ENCODE assay signal across 23 cellular contexts in genomic region chr7:108722561-108722960, GRCh38.
A peak's percentile ranks its signal among the peaks of the same experiment; 100 is the strongest.
DNase-seq lines count a peak whose midpoint lies in the region; ATAC-seq, FAIRE-seq and TF ChIP-seq lines count a peak whose summit lies in the region.
"Had no signal": no experiment of that assay in that cellular context is flagged by ENCODE, and none has a peak within 500 bp of the region (broad histone marks: within the 10 kb centered on the region; RNA-seq: fewer than 3 reads in every experiment).

No MANE protein-coding gene starts in this region.

- no peak for TF ChIP-seq POLR2A in esophagus muscularis mucosa (IDR thresholded peaks at IDR 0.05; ENCODE audit: low read depth)

- peak overlapping the region; percentile 73 for H3K27ac ChIP-seq in neural cell (ENCODE audit: low read length)
- H3K27ac ChIP-seq in esophagus muscularis mucosa (replicated peaks in 1 of 4): no peak overlapping the region
- H3K27ac ChIP-seq: 22Rv1, BLaER1, C4-2B had no signal

- H3K79me2 ChIP-seq in neural cell (replicated peaks; ENCODE audit: insufficient read depth, low read length): no peaks in the 10 kb centered on the region

- TF ChIP-seq CTCF in D721Med (IDR thresholded peaks at IDR 0.05; ENCODE audit: insufficient read depth, missing control alignments): no peak
- TF ChIP-seq CTCF in neural cell (IDR thresholded peaks at IDR 0.05; ENCODE audit: poor library complexity, severe bottlenecking): no peak
- TF ChIP-seq CTCF in esophagus muscularis mucosa (IDR thresholded peaks at IDR 0.05): no peak

- no peak for DNase-seq in D721Med (ENCODE audit: insufficient read length, low spot score)
- no peak for DNase-seq in esophagus muscularis mucosa (ENCODE audit: extremely low spot score)
- DNase-seq in midbrain (lab: John Stamatoyannopoulos, UW): no peak
- DNase-seq in activated naive CD4-positive, alpha-beta T cell treated with Interleukin-2 at 50 U/mL for 16 hours: no peak
- DNase-seq: Caco-2; CD4-positive, CD25-positive, alpha-beta regulatory T cell; CD8-positive, alpha-beta T cell; DMS 273 treated with DMSO at 0.1 percent for 48 hours; DMS79; EL; GDM1; H9 had no signal

- ATAC-seq in GM19351 (IDR thresholded peaks at IDR 0.05; ENCODE audit: unreplicated experiment) (peak; percentile 48), HG02870 (IDR thresholded peaks at IDR 0.05; ENCODE audit: unreplicated experiment) (peak; percentile 59)
- ATAC-seq: CD8-positive, alpha-beta T cell; HCT116 had no signal

- no peaks in the 10 kb centered on the region for H3K27me3 ChIP-seq in neural cell (ENCODE audit: insufficient read depth, low read depth, low read length)
- H3K27me3 ChIP-seq in esophagus muscularis mucosa: no peaks in the 10 kb centered on the region
- H3K27me3 ChIP-seq: BLaER1 had no signal

- TF ChIP-seq EP300 in neural cell (conservative IDR thresholded peaks at IDR 0.05; ENCODE audit: poor library complexity, severe bottlenecking) (no peak), esophagus muscularis mucosa (IDR thresholded peaks at IDR 0.05) (no peak)

- no peaks in the 10 kb centered on the region for H4K20me1 ChIP-seq in neural cell (ENCODE audit: insufficient read depth)
- H4K20me1 ChIP-seq: BLaER1 had no signal

- H3K9me3 ChIP-seq in neural cell (ENCODE audit: low read length) (no peaks in the 10 kb centered on the region), esophagus muscularis mucosa (no peaks in the 10 kb centered on the region)
- H3K9me3 ChIP-seq: BLaER1 had no signal

- H3K4me2 ChIP-seq in neural cell (ENCODE audit: low read length): peak overlapping the region; percentile 49
- H3K4me2 ChIP-seq: GM23338 had no signal

- H2AFZ ChIP-seq in neural cell (ENCODE audit: low read depth, low read length): no peak overlapping the region
- H2AFZ ChIP-seq: GM23338 had no signal

- peak; percentile 46 for FAIRE-seq in D721Med (lab: Jason Lieb, UNC)
- FAIRE-seq: GM12891, GM18507, GM19239 had no signal

- no peaks in the 10 kb centered on the region for H3K4me1 ChIP-seq in esophagus muscularis mucosa

- H3K36me3 ChIP-seq in neural cell (ENCODE audit: insufficient read depth, low read length) (no peaks in the 10 kb centered on the region), esophagus muscularis mucosa (no peaks in the 10 kb centered on the region)
- H3K36me3 ChIP-seq: BLaER1 had no signal

- no peaks in the 10 kb centered on the region for H3K9me2 ChIP-seq in neural cell (ENCODE audit: insufficient read depth, low read length)

- TF ChIP-seq RAD21 in neural cell (conservative IDR thresholded peaks at IDR 0.05): no peak

- H3K9ac ChIP-seq in neural cell (ENCODE audit: low read length): no peak overlapping the region
- H3K9ac ChIP-seq: BLaER1 had no signal

- intact Hi-C loops in esophagus muscularis mucosa (cut with DNase I): no loop called here

- H3K4me3 ChIP-seq in neural cell (ENCODE audit: low read length) (no peak overlapping the region), esophagus muscularis mucosa (no peak overlapping the region)
- H3K4me3 ChIP-seq: BLaER1, GM23338 had no signal

- WGBS in esophagus muscularis mucosa: 86% methylated on average over 1 of the region's 1 CpG

- peaks cover 6% of the 10 kb centered on the region for H3F3A ChIP-seq in neural cell (ENCODE audit: insufficient read depth, low read length, poor library complexity, severe bottlenecking)

TF ChIP-seq in neural cell, 6 proteins besides CTCF, POLR2A, EP300 and RAD21:
- TF ChIP-seq TAF1 (IDR thresholded peaks at IDR 0.05; ENCODE audit: low read depth) (no peak), REST (IDR thresholded peaks at IDR 0.05; ENCODE audit: borderline replicate concordance) (no peak), POLR2AphosphoS5 (IDR thresholded peaks at IDR 0.05) (no peak), SMC3 (conservative IDR thresholded peaks at IDR 0.05; ENCODE audit: poor library complexity) (no peak), MXI1 (conservative IDR thresholded peaks at IDR 0.05; ENCODE audit: poor library complexity, severe bottlenecking) (no peak), EZH2 (IDR thresholded peaks at IDR 0.05; ENCODE audit: borderline replicate concordance, insufficient read depth, low read length, poor library complexity, severe bottlenecking) (no peak)
